Comparison of ENCODE assay signal across 8 cellular contexts in genomic region chr1:109398343-109399225, GRCh38. TPM values are rescaled to one million over a fixed set of nuclear protein-coding genes. Genes with fewer than 3 reads are reported as not detected.
A peak's percentile ranks its signal among the peaks of the same experiment; 100 is the strongest.
DNase-seq lines count a peak whose midpoint lies in the region; ATAC-seq, FAIRE-seq and TF ChIP-seq lines count a peak whose summit lies in the region.

No MANE protein-coding gene starts in this region.

- no peaks in the 10 kb centered on the region for H3K79me2 ChIP-seq in mesendoderm (ENCODE audit: control insufficient read depth, insufficient read depth, low read length)

- CTCF ChIA-PET in AG04449 (lab: Yijun Ruan, JAX) (interaction anchor here (0.6 to 12.8 kb wide), 56 partner anchors 9 to 299 kb away, joined by 3 to 340 read pairs (median 6); partner anchors contain the start of genes AMIGO1, CELSR2, CYB561D1 and GPR61), RWPE1 (lab: Yijun Ruan, JAX) (interaction anchor here (0.6 to 2.1 kb wide), 13 partner anchors 43 to 1718 kb away, joined by 3 to 13 read pairs (median 4); no protein-coding TSS in a partner anchor)

- H3K4me2 ChIP-seq in mesendoderm (ENCODE audit: low read length) = peak overlapping the region; percentile 93

- H3K9ac ChIP-seq in HUES6 (ENCODE audit: low read length) = peak overlapping the region; percentile 67
- H3K9ac ChIP-seq in mesendoderm (ENCODE audit: low read length) = peak overlapping the region; percentile 82

- peak overlapping the region; percentile 51 for H2BK120ac ChIP-seq in mesendoderm (ENCODE audit: low read depth, low read length)

- POLR2A ChIA-PET in AG04449 (lab: Yijun Ruan, JAX) = interaction anchor here (1.2 to 1.8 kb wide), 4 partner anchors 28 to 185 kb away, joined by 3 to 7 read pairs (median 6); partner anchors contain the start of gene SARS1
- POLR2A ChIA-PET in RWPE1 (lab: Yijun Ruan, JAX; ENCODE audit: low non-redundant PET) = interaction anchor here (0.7 kb wide), 1 partner anchor 117 kb away, joined by 7 read pairs; no protein-coding TSS in a partner anchor

- TF ChIP-seq CTCF in AG04449 (IDR thresholded peaks at IDR 0.05; ENCODE audit: insufficient read depth, low read length, missing control alignments) (no peak), body of pancreas (IDR thresholded peaks at IDR 0.05) (no peak), uterus (IDR thresholded peaks at IDR 0.05) (no peak), RWPE1 (conservative IDR thresholded peaks at IDR 0.05; ENCODE audit: low read depth) (no peak)

- H3K4me1 ChIP-seq in HUES6 (ENCODE audit: control insufficient read depth, insufficient read depth, low read length) = peaks cover 21% of the 10 kb centered on the region
- peaks cover 34% of the 10 kb centered on the region for H3K4me1 ChIP-seq in body of pancreas
- H3K4me1 ChIP-seq in mesendoderm (ENCODE audit: control insufficient read depth, low read depth, low read length) = peaks cover 7% of the 10 kb centered on the region
- H3K4me1 ChIP-seq in uterus = peaks cover 0 to 5% of the 10 kb centered on the region in 2 donors

- H4K8ac ChIP-seq in mesendoderm (ENCODE audit: low read depth, low read length) = peak overlapping the region; percentile 67

- peak overlapping the region; percentile 92 for H3K56ac ChIP-seq in mesendoderm (ENCODE audit: low read length)

- H2BK15ac ChIP-seq in mesendoderm (replicated peaks; ENCODE audit: low read depth) = no peak overlapping the region

- H4K5ac ChIP-seq in mesendoderm (ENCODE audit: low read length) = peak overlapping the region; percentile 90

- 27 to 29% methylated on average over 18 of the region's 18 CpGs for WGBS in body of pancreas, 2 donors
- no CpG with 5 or more reads among the region's 18 CpGs for WGBS in mesendoderm (ENCODE audit: extremely low coverage, insufficient coverage, low lambda C conversion rate)

- TF ChIP-seq POLR2A in body of pancreas (IDR thresholded peaks at IDR 0.05) (no peak), uterus (IDR thresholded peaks at IDR 0.05) (no peak), GM12892 (IDR thresholded peaks at IDR 0.05; ENCODE audit: low read depth, low read length) (no peak)

- H3K9me3 ChIP-seq in HUES6 (ENCODE audit: control insufficient read depth, insufficient read depth, low read depth, low read length) = no peaks in the 10 kb centered on the region
- H3K9me3 ChIP-seq in body of pancreas = no peaks in the 10 kb centered on the region
- H3K9me3 ChIP-seq in uterus = no peaks in the 10 kb centered on the region

- no peak overlapping the region for H2AK5ac ChIP-seq in mesendoderm (ENCODE audit: low read length)

- no peak for FAIRE-seq in GM12892 (lab: Jason Lieb, UNC)

- intact Hi-C loops in body of pancreas (cut with DNase I) (no loop called here), uterus (cut with DNase I; ENCODE audit: low total_unique reads) (no loop called here)

- H3K27ac ChIP-seq in HUES6 (ENCODE audit: low read depth, low read length) (peak overlapping the region; percentile 60; the same call in 1 of the 2 replicates), body of pancreas (peak overlapping the region in 3 of 4 donors; percentile 61 to 75 (median 70)), mesendoderm (ENCODE audit: low read depth, low read length) (peak overlapping the region; percentile 85), uterus (peak overlapping the region; percentile 42 to 95), RWPE1 (no peak overlapping the region)

- DNase-seq in AG04449 (ENCODE audit: low read depth, low spot score) (no peak), body of pancreas (no peak), mesendoderm (no peak), uterus (no peak), RWPE1 (ENCODE audit: low spot score) (no peak), GM12892 (ENCODE audit: insufficient read length) (no peak), HuH-7.5 (ENCODE audit: low spot score) (no peak)

- H3K23ac ChIP-seq in mesendoderm (ENCODE audit: low read length) = peak overlapping the region; percentile 87

- peak overlapping the region; percentile 63 for H3K4me3 ChIP-seq in AG04449 (ENCODE audit: low read depth, low read length)
- H3K4me3 ChIP-seq in HUES6 (ENCODE audit: low read depth, low read length) = peak overlapping the region; percentile 66
- peak overlapping the region; percentile 9 to 18 for H3K4me3 ChIP-seq in body of pancreas
- H3K4me3 ChIP-seq in mesendoderm (ENCODE audit: low read length) = peak overlapping the region; percentile 52
- H3K4me3 ChIP-seq in uterus = peak overlapping the region; percentile 34 to 36

- H3K79me1 ChIP-seq in mesendoderm (ENCODE audit: low read length) = peaks cover 3% of the 10 kb centered on the region

- peaks cover 11% of the 10 kb centered on the region; the same call in 1 of the 2 replicates for H3K27me3 ChIP-seq in HUES6 (ENCODE audit: control insufficient read depth, insufficient read depth, low read length)
- no peaks in the 10 kb centered on the region for H3K27me3 ChIP-seq in body of pancreas
- no peaks in the 10 kb centered on the region for H3K27me3 ChIP-seq in mesendoderm (ENCODE audit: insufficient read depth, low read length, poor library complexity)
- no peaks in the 10 kb centered on the region for H3K27me3 ChIP-seq in uterus

- peak overlapping the region; percentile 39 for H3K18ac ChIP-seq in mesendoderm (ENCODE audit: low read length)

- H3K36me3 ChIP-seq in HUES6 (ENCODE audit: control insufficient read depth, insufficient read depth, low read length) (peaks cover 22% of the 10 kb centered on the region), body of pancreas (replicated peaks in 1 of 2; ENCODE audit: insufficient read depth in 1 of 2, low read depth in 2 of 2) (peaks cover 0 to 6% of the 10 kb centered on the region in 2 donors), mesendoderm (ENCODE audit: control insufficient read depth, insufficient read depth, low read length) (peaks cover 1% of the 10 kb centered on the region), uterus (no peaks in the 10 kb centered on the region)

- peak overlapping the region; percentile 69 for H2BK5ac ChIP-seq in mesendoderm (ENCODE audit: low read length)

- H3K4ac ChIP-seq in mesendoderm (ENCODE audit: low read depth, low read length) = no peak overlapping the region

- ATAC-seq in body of pancreas = no peak

RNA-seq across cellular contexts. Expression of gene SORT1, which starts 0.9 kb away (rescaled TPM):
- total RNA-seq in body of pancreas (10 to 100 TPM; 23.6 to 24.7 TPM), uterus (10 to 100 TPM; 20.2 to 43.4 (median 27.9) TPM)
- polyA plus RNA-seq in mesendoderm (2013, experiment 1 of 2) = 12.9 TPM
- 12.9 TPM for polyA plus RNA-seq in mesendoderm (2013, experiment 2 of 2)
- polyA plus RNA-seq in GM12892 (2012; ENCODE audit: missing spikeins) = 1.3 TPM

RNA-seq across cellular contexts. Expression of gene PSMA5, which starts 27.7 kb away (rescaled TPM):
- 1 to 10 TPM; 8.6 to 8.9 TPM for total RNA-seq in body of pancreas
- 107 TPM for polyA plus RNA-seq in mesendoderm (2013, experiment 1 of 2)
- 106 TPM for polyA plus RNA-seq in mesendoderm (2013, experiment 2 of 2)
- total RNA-seq in uterus = 10 to 100 TPM; 12.6 to 65.8 (median 40.7) TPM
- 130 TPM for polyA plus RNA-seq in GM12892 (2012; ENCODE audit: missing spikeins)

Comparison
In these comparisons a context has a peak if more than half of its experiments do, and no peak if none do; other contexts are left out.
1. H3K4me3 ChIP-seq: peak in every context shown above with its lines; median percentile 66 in HUES6; 63 in AG04449; 52 in mesendoderm; 35 in uterus; 14 in body of pancreas.